1 cellular context compared by ENCODE assay signal in the genomic region with DNA sequence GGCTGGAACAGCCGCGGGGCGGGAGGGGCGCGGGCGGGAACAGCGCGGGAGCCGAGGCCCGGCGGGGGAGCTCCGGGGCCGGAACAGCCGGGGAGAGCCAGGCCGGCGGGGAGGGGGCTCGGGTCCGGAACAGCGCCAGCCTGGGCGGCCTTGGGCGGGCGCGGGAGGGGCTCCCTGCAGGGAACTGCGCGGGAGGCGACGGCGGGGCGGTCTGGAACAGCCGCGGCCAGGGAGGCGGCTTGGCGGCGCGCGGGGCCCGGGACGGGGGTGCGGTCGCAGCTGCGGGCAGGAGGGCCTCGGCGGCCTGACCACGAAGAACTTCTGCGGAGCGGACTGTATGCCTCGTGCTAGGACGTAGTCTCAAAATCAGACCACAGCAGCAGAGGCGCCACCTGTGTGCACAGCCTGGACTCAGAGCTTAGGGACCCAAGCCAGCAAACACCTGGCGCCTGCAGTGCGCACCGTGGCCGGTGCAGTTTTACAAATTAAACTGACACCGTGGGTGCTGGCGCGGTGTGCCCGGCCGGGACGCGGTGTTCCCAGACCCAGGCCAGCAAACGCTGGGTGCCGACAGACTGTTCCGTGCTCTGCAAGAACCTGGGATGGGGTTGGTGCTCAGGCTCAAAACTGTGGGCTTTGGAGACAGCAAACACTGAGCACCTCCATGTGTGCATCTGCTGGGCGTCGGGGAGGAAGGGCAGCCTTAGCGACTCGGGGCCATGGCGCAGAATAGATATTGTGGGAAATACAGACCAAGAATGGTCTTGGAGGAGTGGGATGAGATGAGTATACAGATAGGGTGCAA.
TF ChIP-seq lines count a peak whose summit lies in the region.

No MANE protein-coding gene starts in this region.

TF ChIP-seq in K562, 482 proteins besides CTCF, POLR2A, EP300 and RAD21 (continued from another document and continues in another):
- TF ChIP-seq, protein P1, sequence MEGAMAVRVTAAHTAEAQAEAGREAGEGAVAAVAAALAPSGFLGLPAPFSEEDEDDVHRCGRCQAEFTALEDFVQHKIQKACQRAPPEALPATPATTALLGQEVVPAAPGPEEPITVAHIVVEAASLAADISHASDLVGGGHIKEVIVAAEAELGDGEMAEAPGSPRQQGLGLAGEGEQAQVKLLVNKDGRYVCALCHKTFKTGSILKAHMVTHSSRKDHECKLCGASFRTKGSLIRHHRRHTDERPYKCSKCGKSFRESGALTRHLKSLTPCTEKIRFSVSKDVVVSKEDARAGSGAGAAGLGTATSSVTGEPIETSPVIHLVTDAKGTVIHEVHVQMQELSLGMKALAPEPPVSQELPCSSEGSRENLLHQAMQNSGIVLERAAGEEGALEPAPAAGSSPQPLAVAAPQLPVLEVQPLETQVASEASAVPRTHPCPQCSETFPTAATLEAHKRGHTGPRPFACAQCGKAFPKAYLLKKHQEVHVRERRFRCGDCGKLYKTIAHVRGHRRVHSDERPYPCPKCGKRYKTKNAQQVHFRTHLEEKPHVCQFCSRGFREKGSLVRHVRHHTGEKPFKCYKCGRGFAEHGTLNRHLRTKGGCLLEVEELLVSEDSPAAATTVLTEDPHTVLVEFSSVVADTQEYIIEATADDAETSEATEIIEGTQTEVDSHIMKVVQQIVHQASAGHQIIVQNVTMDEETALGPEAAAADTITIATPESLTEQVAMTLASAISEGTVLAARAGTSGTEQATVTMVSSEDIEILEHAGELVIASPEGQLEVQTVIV (CRISPR knock-in tag; IDR thresholded peaks at IDR 0.05; ENCODE audit: borderline replicate concordance) = no peak
- TF ChIP-seq PCBP2 (IDR thresholded peaks at IDR 0.05; ENCODE audit: low read depth, low read length, poor library complexity, severe bottlenecking) (peak; percentile 25), ZNF780A (CRISPR knock-in tag; IDR thresholded peaks at IDR 0.05) (no peak), GABPA (tag; conservative IDR thresholded peaks at IDR 0.05; ENCODE audit: low read depth) (peak; percentile 70), ZNF668 (CRISPR knock-in tag; IDR thresholded peaks at IDR 0.05) (no peak), NBN (IDR thresholded peaks at IDR 0.05; ENCODE audit: low read depth) (no peak), CBX3 (IDR thresholded peaks at IDR 0.05; ENCODE audit: borderline replicate concordance in 1 of 2, low read length in 2 of 2) (peak in 1 of 2 experiments; percentile 47; a peak in 1 of 3 replicates), NUFIP1 (IDR thresholded peaks at IDR 0.05; ENCODE audit: partially characterized antibody) (no peak), HLTF (IDR thresholded peaks at IDR 0.05) (no peak), ZC3H8 (IDR thresholded peaks at IDR 0.05) (no peak), RBM14 (IDR thresholded peaks at IDR 0.05; ENCODE audit: borderline replicate concordance, insufficient read depth, low read depth, low read length) (0 out of 2 replicates have a peak, but pooled peaks have one; percentile 23), NR2C2 (CRISPR knock-in tag; IDR thresholded peaks at IDR 0.05) (no peak; the same call in 1 of the 2 replicates), NR2C2 (tag; IDR thresholded peaks at IDR 0.05) (peak; percentile 72), TAF7 (tag; IDR thresholded peaks at IDR 0.05) (no peak), CHD4 (IDR thresholded peaks at IDR 0.05; ENCODE audit: insufficient read depth, insufficient replicate concordance, low read depth, low read length, poor library complexity, severe bottlenecking) (no peak), PCBP1 (IDR thresholded peaks at IDR 0.05; ENCODE audit: low read depth, low read length, poor library complexity, severe bottlenecking) (peak; percentile 85), ZC3H11A (IDR thresholded peaks at IDR 0.05; ENCODE audit: low read depth, low read length) (no peak), TAF1 (IDR thresholded peaks at IDR 0.05; ENCODE audit: control insufficient read depth, extremely low read depth, insufficient read depth, low read length, severe bottlenecking) (peak; percentile 13), POLR3G (IDR thresholded peaks at IDR 0.05; ENCODE audit: extremely low read depth, insufficient read length, insufficient replicate concordance) (no peak), ZNF41 (CRISPR knock-in tag; conservative IDR thresholded peaks at IDR 0.05) (no peak; the same call in 1 of the 2 replicates), SMARCB1 (IDR thresholded peaks at IDR 0.05; ENCODE audit: insufficient read length, low read depth) (no peak), ARHGAP35 (IDR thresholded peaks at IDR 0.05; ENCODE audit: partially characterized antibody) (no peak), NFRKB (IDR thresholded peaks at IDR 0.05; ENCODE audit: low read depth) (no peak), KAT8 (IDR thresholded peaks at IDR 0.05; ENCODE audit: low read depth) (no peak)
- TF ChIP-seq, protein P2, sequence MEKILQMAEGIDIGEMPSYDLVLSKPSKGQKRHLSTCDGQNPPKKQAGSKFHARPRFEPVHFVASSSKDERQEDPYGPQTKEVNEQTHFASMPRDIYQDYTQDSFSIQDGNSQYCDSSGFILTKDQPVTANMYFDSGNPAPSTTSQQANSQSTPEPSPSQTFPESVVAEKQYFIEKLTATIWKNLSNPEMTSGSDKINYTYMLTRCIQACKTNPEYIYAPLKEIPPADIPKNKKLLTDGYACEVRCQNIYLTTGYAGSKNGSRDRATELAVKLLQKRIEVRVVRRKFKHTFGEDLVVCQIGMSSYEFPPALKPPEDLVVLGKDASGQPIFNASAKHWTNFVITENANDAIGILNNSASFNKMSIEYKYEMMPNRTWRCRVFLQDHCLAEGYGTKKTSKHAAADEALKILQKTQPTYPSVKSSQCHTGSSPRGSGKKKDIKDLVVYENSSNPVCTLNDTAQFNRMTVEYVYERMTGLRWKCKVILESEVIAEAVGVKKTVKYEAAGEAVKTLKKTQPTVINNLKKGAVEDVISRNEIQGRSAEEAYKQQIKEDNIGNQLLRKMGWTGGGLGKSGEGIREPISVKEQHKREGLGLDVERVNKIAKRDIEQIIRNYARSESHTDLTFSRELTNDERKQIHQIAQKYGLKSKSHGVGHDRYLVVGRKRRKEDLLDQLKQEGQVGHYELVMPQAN (IDR thresholded peaks at IDR 0.05; ENCODE audit: borderline replicate concordance) = no peak
- TF ChIP-seq, protein P3, sequence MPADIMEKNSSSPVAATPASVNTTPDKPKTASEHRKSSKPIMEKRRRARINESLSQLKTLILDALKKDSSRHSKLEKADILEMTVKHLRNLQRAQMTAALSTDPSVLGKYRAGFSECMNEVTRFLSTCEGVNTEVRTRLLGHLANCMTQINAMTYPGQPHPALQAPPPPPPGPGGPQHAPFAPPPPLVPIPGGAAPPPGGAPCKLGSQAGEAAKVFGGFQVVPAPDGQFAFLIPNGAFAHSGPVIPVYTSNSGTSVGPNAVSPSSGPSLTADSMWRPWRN (IDR thresholded peaks at IDR 0.05; ENCODE audit: low read depth) = no peak
- TF ChIP-seq, protein P4, sequence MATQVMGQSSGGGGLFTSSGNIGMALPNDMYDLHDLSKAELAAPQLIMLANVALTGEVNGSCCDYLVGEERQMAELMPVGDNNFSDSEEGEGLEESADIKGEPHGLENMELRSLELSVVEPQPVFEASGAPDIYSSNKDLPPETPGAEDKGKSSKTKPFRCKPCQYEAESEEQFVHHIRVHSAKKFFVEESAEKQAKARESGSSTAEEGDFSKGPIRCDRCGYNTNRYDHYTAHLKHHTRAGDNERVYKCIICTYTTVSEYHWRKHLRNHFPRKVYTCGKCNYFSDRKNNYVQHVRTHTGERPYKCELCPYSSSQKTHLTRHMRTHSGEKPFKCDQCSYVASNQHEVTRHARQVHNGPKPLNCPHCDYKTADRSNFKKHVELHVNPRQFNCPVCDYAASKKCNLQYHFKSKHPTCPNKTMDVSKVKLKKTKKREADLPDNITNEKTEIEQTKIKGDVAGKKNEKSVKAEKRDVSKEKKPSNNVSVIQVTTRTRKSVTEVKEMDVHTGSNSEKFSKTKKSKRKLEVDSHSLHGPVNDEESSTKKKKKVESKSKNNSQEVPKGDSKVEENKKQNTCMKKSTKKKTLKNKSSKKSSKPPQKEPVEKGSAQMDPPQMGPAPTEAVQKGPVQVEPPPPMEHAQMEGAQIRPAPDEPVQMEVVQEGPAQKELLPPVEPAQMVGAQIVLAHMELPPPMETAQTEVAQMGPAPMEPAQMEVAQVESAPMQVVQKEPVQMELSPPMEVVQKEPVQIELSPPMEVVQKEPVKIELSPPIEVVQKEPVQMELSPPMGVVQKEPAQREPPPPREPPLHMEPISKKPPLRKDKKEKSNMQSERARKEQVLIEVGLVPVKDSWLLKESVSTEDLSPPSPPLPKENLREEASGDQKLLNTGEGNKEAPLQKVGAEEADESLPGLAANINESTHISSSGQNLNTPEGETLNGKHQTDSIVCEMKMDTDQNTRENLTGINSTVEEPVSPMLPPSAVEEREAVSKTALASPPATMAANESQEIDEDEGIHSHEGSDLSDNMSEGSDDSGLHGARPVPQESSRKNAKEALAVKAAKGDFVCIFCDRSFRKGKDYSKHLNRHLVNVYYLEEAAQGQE (CRISPR knock-in tag; IDR thresholded peaks at IDR 0.05; ENCODE audit: low read depth) = no peak
- TF ChIP-seq, protein P5, sequence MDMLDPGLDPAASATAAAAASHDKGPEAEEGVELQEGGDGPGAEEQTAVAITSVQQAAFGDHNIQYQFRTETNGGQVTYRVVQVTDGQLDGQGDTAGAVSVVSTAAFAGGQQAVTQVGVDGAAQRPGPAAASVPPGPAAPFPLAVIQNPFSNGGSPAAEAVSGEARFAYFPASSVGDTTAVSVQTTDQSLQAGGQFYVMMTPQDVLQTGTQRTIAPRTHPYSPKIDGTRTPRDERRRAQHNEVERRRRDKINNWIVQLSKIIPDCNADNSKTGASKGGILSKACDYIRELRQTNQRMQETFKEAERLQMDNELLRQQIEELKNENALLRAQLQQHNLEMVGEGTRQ (CRISPR knock-in tag; IDR thresholded peaks at IDR 0.05) = no peak
- TF ChIP-seq, protein P6, sequence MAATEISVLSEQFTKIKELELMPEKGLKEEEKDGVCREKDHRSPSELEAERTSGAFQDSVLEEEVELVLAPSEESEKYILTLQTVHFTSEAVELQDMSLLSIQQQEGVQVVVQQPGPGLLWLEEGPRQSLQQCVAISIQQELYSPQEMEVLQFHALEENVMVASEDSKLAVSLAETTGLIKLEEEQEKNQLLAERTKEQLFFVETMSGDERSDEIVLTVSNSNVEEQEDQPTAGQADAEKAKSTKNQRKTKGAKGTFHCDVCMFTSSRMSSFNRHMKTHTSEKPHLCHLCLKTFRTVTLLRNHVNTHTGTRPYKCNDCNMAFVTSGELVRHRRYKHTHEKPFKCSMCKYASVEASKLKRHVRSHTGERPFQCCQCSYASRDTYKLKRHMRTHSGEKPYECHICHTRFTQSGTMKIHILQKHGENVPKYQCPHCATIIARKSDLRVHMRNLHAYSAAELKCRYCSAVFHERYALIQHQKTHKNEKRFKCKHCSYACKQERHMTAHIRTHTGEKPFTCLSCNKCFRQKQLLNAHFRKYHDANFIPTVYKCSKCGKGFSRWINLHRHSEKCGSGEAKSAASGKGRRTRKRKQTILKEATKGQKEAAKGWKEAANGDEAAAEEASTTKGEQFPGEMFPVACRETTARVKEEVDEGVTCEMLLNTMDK (IDR thresholded peaks at IDR 0.05; ENCODE audit: borderline replicate concordance, insufficient read depth, low read depth, low read length, poor library complexity, severe bottlenecking) = peak; percentile 47
- TF ChIP-seq, protein P7, sequence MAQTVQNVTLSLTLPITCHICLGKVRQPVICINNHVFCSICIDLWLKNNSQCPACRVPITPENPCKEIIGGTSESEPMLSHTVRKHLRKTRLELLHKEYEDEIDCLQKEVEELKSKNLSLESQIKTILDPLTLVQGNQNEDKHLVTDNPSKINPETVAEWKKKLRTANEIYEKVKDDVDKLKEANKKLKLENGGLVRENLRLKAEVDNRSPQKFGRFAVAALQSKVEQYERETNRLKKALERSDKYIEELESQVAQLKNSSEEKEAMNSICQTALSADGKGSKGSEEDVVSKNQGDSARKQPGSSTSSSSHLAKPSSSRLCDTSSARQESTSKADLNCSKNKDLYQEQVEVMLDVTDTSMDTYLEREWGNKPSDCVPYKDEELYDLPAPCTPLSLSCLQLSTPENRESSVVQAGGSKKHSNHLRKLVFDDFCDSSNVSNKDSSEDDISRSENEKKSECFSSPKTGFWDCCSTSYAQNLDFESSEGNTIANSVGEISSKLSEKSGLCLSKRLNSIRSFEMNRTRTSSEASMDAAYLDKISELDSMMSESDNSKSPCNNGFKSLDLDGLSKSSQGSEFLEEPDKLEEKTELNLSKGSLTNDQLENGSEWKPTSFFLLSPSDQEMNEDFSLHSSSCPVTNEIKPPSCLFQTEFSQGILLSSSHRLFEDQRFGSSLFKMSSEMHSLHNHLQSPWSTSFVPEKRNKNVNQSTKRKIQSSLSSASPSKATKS (CRISPR knock-in tag; IDR thresholded peaks at IDR 0.05) = no peak
- TF ChIP-seq, protein P8, sequence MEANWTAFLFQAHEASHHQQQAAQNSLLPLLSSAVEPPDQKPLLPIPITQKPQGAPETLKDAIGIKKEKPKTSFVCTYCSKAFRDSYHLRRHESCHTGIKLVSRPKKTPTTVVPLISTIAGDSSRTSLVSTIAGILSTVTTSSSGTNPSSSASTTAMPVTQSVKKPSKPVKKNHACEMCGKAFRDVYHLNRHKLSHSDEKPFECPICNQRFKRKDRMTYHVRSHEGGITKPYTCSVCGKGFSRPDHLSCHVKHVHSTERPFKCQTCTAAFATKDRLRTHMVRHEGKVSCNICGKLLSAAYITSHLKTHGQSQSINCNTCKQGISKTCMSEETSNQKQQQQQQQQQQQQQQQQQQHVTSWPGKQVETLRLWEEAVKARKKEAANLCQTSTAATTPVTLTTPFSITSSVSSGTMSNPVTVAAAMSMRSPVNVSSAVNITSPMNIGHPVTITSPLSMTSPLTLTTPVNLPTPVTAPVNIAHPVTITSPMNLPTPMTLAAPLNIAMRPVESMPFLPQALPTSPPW (CRISPR knock-in tag; IDR thresholded peaks at IDR 0.05) = peak; percentile 99
